3 cellular contexts compared by ENCODE assay signal in the genomic region with DNA sequence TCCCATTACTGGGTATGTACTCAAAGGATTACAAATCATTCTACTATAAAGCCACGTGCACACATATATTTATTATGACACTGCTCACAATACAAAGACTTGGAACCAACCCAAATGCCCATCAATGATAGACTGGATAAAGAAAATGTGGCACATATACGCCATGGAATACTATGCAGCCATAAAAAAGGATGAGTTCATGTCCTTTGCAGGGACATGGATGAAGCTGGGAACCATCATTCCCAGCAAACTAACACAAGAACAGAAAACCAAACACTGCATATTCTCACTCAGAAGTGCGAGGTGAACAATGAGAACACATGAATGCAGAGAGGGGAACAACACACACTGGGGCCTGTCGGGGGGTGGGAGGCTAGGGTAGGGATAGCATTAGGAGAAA.
A peak's percentile ranks its signal among the peaks of the same experiment; 100 is the strongest.
DNase-seq lines count a peak whose midpoint lies in the region; ATAC-seq, FAIRE-seq and TF ChIP-seq lines count a peak whose summit lies in the region.
"Not testable (repeated sequence)": the region's sequence is repeated elsewhere in the genome, so short reads cannot be mapped to it uniquely, and the experiment has no call there.

No MANE protein-coding gene starts in this region.

- not testable (repeated sequence) for H3K27ac ChIP-seq in A549; HEK293 (ENCODE audit: extremely low read depth, low read depth, low read length); sigmoid colon

- intact Hi-C loops in sigmoid colon (cut with DNase I), result not testable (repeated sequence)

- not testable (repeated sequence) for ATAC-seq in A549

- TF ChIP-seq RAD21 in A549 (conservative IDR thresholded peaks at IDR 0.05 in 1 of 2, IDR thresholded peaks at IDR 0.05 in 1 of 2), result not testable (repeated sequence)

- not testable (repeated sequence) for H3K4me1 ChIP-seq in A549; HEK293 (ENCODE audit: control insufficient read depth, insufficient read depth, low read length); sigmoid colon

- peak; percentile 36 for FAIRE-seq in A549 (lab: Jason Lieb, UNC)

- not testable (repeated sequence) for TF ChIP-seq POLR2A in A549 (IDR thresholded peaks at IDR 0.05; ENCODE audit: low read length); sigmoid colon (IDR thresholded peaks at IDR 0.05)

- not testable (repeated sequence) for H3K9me3 ChIP-seq in A549; HEK293 (ENCODE audit: control insufficient read depth, insufficient read depth, low read depth, low read length); sigmoid colon

- WGBS in A549 (ENCODE audit: missing lambda C conversion rate), result 0% methylated on average over 3 of the region's 4 CpGs
- 87 to 95% methylated on average over 4 of the region's 4 CpGs for WGBS in sigmoid colon, 2 donors

- POLR2A ChIA-PET in A549 (lab: Yijun Ruan, JAX); HEK293 (lab: Yijun Ruan, JAX): not testable (repeated sequence)

- H3K4me3 ChIP-seq in A549; HEK293 (ENCODE audit: low read depth, low read length); sigmoid colon: not testable (repeated sequence)

- not testable (repeated sequence) for H3K36me3 ChIP-seq in HEK293 (ENCODE audit: control insufficient read depth in 2 of 2, insufficient read depth in 1 of 2, low read length in 2 of 2); sigmoid colon

- not testable (repeated sequence) for H3K4me2 ChIP-seq in A549

- not testable (repeated sequence) for DNase-seq in A549 (ENCODE audit: low read depth in 1 of 2, low spot score in 1 of 2)
- DNase-seq in sigmoid colon, result peak; percentile 22

- not testable (repeated sequence) for TF ChIP-seq EP300 in A549 (IDR thresholded peaks at IDR 0.05); sigmoid colon (IDR thresholded peaks at IDR 0.05)

- CTCF ChIA-PET in A549 (lab: Yijun Ruan, JAX); HEK293 (lab: Yijun Ruan, JAX): not testable (repeated sequence)

- not testable (repeated sequence) for H3K27me3 ChIP-seq in sigmoid colon

- TF ChIP-seq CTCF in A549 (IDR thresholded peaks at IDR 0.05); HEK293 (tag by site-specific recombination; IDR thresholded peaks at IDR 0.05); sigmoid colon (IDR thresholded peaks at IDR 0.05): not testable (repeated sequence)

TF ChIP-seq in HEK293, 187 proteins besides CTCF, POLR2A, EP300 and RAD21:
- peak; percentile 94 for TF ChIP-seq ZNF146 (tag by site-specific recombination; IDR thresholded peaks at IDR 0.05)
- TF ChIP-seq, protein P1, sequence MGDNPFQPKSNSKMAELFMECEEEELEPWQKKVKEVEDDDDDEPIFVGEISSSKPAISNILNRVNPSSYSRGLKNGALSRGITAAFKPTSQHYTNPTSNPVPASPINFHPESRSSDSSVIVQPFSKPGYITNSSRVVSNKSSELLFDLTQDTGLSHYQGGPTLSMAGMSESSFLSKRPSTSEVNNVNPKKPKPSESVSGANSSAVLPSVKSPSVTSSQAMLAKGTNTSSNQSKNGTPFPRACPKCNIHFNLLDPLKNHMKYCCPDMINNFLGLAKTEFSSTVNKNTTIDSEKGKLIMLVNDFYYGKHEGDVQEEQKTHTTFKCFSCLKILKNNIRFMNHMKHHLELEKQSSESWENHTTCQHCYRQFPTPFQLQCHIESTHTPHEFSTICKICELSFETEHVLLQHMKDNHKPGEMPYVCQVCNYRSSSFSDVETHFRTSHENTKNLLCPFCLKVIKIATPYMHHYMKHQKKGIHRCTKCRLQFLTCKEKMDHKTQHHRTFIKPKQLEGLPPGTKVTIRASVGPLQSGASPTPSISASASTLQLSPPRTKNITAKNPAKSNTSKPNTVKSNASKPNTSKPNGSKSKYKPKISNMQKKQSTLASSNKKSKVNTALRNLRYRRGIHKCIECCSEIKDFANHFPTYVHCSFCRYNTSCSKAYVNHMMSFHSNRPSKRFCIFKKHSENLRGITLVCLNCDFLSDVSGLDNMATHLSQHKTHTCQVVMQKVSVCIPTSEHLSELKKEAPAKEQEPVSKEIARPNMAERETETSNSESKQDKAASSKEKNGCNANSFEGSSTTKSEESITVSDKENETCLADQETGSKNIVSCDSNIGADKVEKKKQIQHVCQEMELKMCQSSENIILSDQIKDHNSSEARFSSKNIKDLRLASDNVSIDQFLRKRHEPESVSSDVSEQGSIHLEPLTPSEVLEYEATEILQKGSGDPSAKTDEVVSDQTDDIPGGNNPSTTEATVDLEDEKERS (tag by site-specific recombination; IDR thresholded peaks at IDR 0.05), result peak; percentile 90
